ENCODE assay signal across 34 cellular contexts in the genomic region with DNA sequence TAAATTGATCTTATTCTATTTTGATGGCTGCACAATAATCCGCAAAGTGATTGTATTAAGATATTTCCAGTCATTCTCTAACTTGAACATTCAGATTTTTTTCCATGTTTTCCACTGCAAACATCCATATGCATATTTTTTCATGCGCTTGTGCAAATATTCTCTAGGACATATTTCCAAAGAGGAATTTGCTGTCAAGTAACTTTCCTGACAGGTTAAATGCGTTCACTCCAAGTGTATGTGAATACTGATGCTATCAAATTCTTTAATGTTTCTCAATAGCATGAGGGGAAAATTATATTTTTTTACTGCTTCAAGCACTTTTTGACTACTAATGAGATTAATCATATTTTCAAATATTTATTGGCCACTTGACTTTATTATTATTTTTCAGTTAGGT.
"Had no signal": no experiment of that assay in that cellular context is flagged by ENCODE, and none has a peak within 500 bp of the region (broad histone marks: within the 10 kb centered on the region; RNA-seq: fewer than 3 reads in every experiment).

No MANE protein-coding gene starts in this region.

- H3K36me3 ChIP-seq: MG63 had no signal

- H3K9ac ChIP-seq: KMS-11 had no signal

- H3K27me3 ChIP-seq: MG63 had no signal

- DNase-seq: Karpas-422, Kasumi-1, MG63, MM.1S, MV-4-11, NCI-H1048, NCI-H1092, NCI-H1092 treated with DMSO at 0.1 percent for 48 hours, NCI-H1105, NCI-H1105 treated with DMSO at 0.1 percent for 48 hours, NCI-H1417, NCI-H1417 treated with DMSO at 0.1 percent for 48 hours, NCI-H1436, NCI-H1436 treated with DMSO at 0.1 percent for 48 hours, NCI-H146, NCI-H1694, NCI-H1694 treated with DMSO at 0.1 percent for 48 hours, NCI-H187, NCI-H187 treated with DMSO at 0.1 percent for 48 hours, NCI-H1930, NCI-H2029, NCI-H2029 treated with DMSO at 0.1 percent for 48 hours, NCI-H2081, NCI-H2081 treated with DMSO at 0.1 percent for 48 hours, NCI-H2107, NCI-H2171, NCI-H2171 treated with DMSO at 0.1 percent for 48 hours, NCI-H2227 treated with DMSO at 0.1 percent for 48 hours, NCI-H226, NCI-H345, NCI-H446, NCI-H446 treated with DMSO at 0.1 percent for 48 hours, NCI-H510A had no signal

- H3K4me3 ChIP-seq: MG63 had no signal

- H3K27ac ChIP-seq: KMS-11 had no signal

- H3K4me2 ChIP-seq: KMS-11 had no signal
